Comparison of ENCODE assay signal across 13 cellular contexts in the genomic region with DNA sequence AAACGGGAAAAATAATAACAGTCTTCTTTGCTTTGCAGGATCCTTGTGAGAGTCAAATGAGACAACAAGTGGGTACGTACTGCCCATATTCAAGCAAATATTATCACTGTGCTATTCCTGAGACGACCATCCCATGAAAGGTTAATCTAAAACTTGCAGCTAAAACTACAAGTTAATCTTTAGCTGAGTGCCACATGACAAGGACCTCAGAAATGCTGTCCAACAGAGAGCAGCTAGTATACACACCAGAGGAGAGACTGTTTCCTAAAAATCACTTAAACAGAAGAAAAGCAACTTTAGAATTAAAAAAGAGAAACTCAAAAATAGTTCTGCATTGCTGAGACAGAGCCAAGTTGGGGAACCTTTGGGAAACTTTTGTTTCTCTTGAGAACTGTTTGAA.
A peak's percentile ranks its signal among the peaks of the same experiment; 100 is the strongest.
DNase-seq lines count a peak whose midpoint lies in the region; ATAC-seq and TF ChIP-seq lines count a peak whose summit lies in the region.
"Had no signal": no experiment of that assay in that cellular context is flagged by ENCODE, and none has a peak within 500 bp of the region (broad histone marks: within the 10 kb centered on the region; RNA-seq: fewer than 3 reads in every experiment).

No MANE protein-coding gene starts in this region.

- TF ChIP-seq CTCF in Caco-2 (IDR thresholded peaks at IDR 0.05; ENCODE audit: insufficient read depth in 1 of 2, low read depth in 1 of 2, low read length in 1 of 2, severe bottlenecking in 1 of 2, unreplicated experiment in 1 of 2), result no peak
- no peak for TF ChIP-seq CTCF in breast epithelium (IDR thresholded peaks at IDR 0.05)

- H3K27me3 Mint-ChIP-seq in Caco-2 (ENCODE audit: insufficient read depth, unreplicated experiment), result peaks cover 2% of the 10 kb centered on the region

- no TSS peak for BruUV-seq in Caco-2 (replicated peaks; lab: Mats Ljungman, UMichigan)

- H3K27ac Mint-ChIP-seq in Caco-2 (ENCODE audit: unreplicated experiment), result peak overlapping the region; percentile 29
- H3K27ac Mint-ChIP-seq: activated CD8-positive, alpha-beta T cell treated with anti-CD3 and anti-CD28 coated beads for 36 hours; naive thymus-derived CD8-positive, alpha-beta T cell had no signal

- TF ChIP-seq POLR2A in breast epithelium (IDR thresholded peaks at IDR 0.05), result no peak

- no peak overlapping the region for H3K27ac ChIP-seq in breast epithelium

- H3K9me3 ChIP-seq in Caco-2, result no peaks in the 10 kb centered on the region
- H3K9me3 ChIP-seq in breast epithelium, result no peaks in the 10 kb centered on the region

- ATAC-seq in GM21515 (IDR thresholded peaks at IDR 0.05; ENCODE audit: unreplicated experiment), result peak; percentile 50
- peak; percentile 70 for ATAC-seq in HG03460 (IDR thresholded peaks at IDR 0.05; ENCODE audit: unreplicated experiment)
- ATAC-seq: activated CD8-positive, alpha-beta T cell treated with anti-CD3 and anti-CD28 coated beads for 36 hours; naive thymus-derived CD8-positive, alpha-beta T cell had no signal

- H3K9me3 Mint-ChIP-seq in Caco-2 (ENCODE audit: unreplicated experiment), result no peaks in the 10 kb centered on the region
- H3K9me3 Mint-ChIP-seq: activated CD8-positive, alpha-beta T cell treated with anti-CD3 and anti-CD28 coated beads for 36 hours; naive thymus-derived CD8-positive, alpha-beta T cell had no signal

- peak in 1 of 2 experiments; percentile 3 for DNase-seq in Caco-2
- DNase-seq in kidney tubule cell (ENCODE audit: low spot score), result peak; percentile 76
- DNase-seq in activated CD8-positive, alpha-beta memory T cell treated with anti-CD3 and anti-CD28 coated beads for 24 hours, result no peak
- DNase-seq in hepatic stellate cell (ENCODE audit: low spot score), result no peak
- DNase-seq in SHP77 (lab: John Stamatoyannopoulos, UW), result no peak
- no peak for DNase-seq in breast epithelium (ENCODE audit: low spot score in 2 of 2)
- DNase-seq: activated CD8-positive, alpha-beta T cell treated with anti-CD3 and anti-CD28 coated beads for 36 hours; activated naive CD4-positive, alpha-beta T cell treated with Interleukin-2 at 50 U/mL for 16 hours; naive thymus-derived CD8-positive, alpha-beta T cell; NCI-H2171; OCI-M1 had no signal

- H3K4me1 ChIP-seq in Caco-2 (peaks cover 9% of the 10 kb centered on the region), breast epithelium (no peaks in the 10 kb centered on the region)

- CTCF ChIA-PET in Caco-2 (lab: Charles Lee), result interaction anchor here (0.6 kb wide), 1 partner anchor 578 kb away, joined by 6 read pairs; no protein-coding TSS in a partner anchor

- H3K4me1 Mint-ChIP-seq in Caco-2 (ENCODE audit: low read depth, unreplicated experiment), result peaks cover 9% of the 10 kb centered on the region
- H3K4me1 Mint-ChIP-seq: naive thymus-derived CD8-positive, alpha-beta T cell had no signal

- H3K36me3 Mint-ChIP-seq in Caco-2 (ENCODE audit: insufficient read depth, unreplicated experiment), result no peaks in the 10 kb centered on the region
- H3K36me3 Mint-ChIP-seq: naive thymus-derived CD8-positive, alpha-beta T cell had no signal

- POLR2A ChIA-PET in Caco-2 (lab: Charles Lee), result no interaction called here

- H3K4me3 ChIP-seq in Caco-2 (ENCODE audit: low read depth, low read length) (no peak overlapping the region), breast epithelium (no peak overlapping the region)

- intact Hi-C loops in Caco-2 (cut with micrococcal nuclease; ENCODE audit: unreplicated experiment) (loop anchor here (10.0 kb wide), 1 partner anchor 1301 kb away; no protein-coding TSS in a partner anchor), breast epithelium (cut with DNase I; ENCODE audit: low total_unique reads) (no loop called here)

- H3K4me3 Mint-ChIP-seq in Caco-2 (ENCODE audit: unreplicated experiment), result peak overlapping the region; percentile 44
- H3K4me3 Mint-ChIP-seq: activated CD8-positive, alpha-beta T cell treated with anti-CD3 and anti-CD28 coated beads for 36 hours; naive thymus-derived CD8-positive, alpha-beta T cell had no signal

- no peaks in the 10 kb centered on the region for H3K36me3 ChIP-seq in Caco-2 (ENCODE audit: control insufficient read depth, insufficient read depth, low read length)
- H3K36me3 ChIP-seq in breast epithelium, result no peaks in the 10 kb centered on the region

- H3K27me3 ChIP-seq in Caco-2 (replicated peaks; ENCODE audit: control insufficient read depth, insufficient read depth, low read length) (no peaks in the 10 kb centered on the region), breast epithelium (no peaks in the 10 kb centered on the region)
